Comparison of ENCODE assay signal across 1 cellular context in the genomic region with DNA sequence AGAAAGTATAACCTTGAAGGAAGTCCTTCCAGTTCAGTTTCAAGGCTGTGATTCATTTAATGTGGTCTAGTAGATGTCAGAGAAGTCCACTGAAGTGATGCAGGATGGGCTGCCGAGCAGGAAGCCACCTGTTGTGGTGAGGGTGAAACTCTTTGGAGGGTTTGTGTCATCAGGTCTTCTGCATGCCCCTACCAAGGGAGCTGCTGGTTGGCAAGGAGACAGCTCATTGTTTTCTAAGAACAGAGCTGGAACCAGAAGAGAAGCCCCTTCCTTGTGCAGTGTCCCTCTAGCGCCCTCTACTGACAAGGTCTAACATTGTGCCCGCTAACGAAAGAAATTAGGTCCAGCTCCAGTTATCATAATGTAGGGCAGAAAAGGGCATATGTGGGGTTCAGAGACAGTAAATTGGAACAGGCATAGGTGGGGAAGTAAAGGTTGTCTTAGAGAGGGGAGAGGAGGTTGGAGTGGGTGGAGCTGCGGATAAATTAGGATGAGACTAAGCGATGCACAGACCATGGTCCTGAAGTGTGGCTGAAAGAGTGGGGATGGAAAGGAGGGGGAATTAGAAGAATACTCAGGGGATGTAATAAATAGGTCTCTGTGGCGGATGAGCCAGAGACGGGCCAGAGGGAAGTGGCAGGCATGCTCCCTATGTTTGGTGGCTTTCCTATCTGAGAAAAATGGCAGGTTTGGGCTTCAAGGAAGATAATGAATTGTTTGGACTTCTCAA.
TF ChIP-seq lines count a peak whose summit lies in the region.

No MANE protein-coding gene starts in this region.

TF ChIP-seq in WTC11, 78 proteins besides CTCF, POLR2A, EP300 and RAD21 (continued from another document):
- TF ChIP-seq, protein P1, sequence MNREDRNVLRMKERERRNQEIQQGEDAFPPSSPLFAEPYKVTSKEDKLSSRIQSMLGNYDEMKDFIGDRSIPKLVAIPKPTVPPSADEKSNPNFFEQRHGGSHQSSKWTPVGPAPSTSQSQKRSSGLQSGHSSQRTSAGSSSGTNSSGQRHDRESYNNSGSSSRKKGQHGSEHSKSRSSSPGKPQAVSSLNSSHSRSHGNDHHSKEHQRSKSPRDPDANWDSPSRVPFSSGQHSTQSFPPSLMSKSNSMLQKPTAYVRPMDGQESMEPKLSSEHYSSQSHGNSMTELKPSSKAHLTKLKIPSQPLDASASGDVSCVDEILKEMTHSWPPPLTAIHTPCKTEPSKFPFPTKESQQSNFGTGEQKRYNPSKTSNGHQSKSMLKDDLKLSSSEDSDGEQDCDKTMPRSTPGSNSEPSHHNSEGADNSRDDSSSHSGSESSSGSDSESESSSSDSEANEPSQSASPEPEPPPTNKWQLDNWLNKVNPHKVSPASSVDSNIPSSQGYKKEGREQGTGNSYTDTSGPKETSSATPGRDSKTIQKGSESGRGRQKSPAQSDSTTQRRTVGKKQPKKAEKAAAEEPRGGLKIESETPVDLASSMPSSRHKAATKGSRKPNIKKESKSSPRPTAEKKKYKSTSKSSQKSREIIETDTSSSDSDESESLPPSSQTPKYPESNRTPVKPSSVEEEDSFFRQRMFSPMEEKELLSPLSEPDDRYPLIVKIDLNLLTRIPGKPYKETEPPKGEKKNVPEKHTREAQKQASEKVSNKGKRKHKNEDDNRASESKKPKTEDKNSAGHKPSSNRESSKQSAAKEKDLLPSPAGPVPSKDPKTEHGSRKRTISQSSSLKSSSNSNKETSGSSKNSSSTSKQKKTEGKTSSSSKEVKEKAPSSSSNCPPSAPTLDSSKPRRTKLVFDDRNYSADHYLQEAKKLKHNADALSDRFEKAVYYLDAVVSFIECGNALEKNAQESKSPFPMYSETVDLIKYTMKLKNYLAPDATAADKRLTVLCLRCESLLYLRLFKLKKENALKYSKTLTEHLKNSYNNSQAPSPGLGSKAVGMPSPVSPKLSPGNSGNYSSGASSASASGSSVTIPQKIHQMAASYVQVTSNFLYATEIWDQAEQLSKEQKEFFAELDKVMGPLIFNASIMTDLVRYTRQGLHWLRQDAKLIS (CRISPR knock-in tag; IDR thresholded peaks at IDR 0.05; ENCODE audit: borderline replicate concordance): no peak
- TF ChIP-seq ELF4 (CRISPR knock-in tag; IDR thresholded peaks at IDR 0.05; ENCODE audit: low read depth) (no peak), ZNF671 (CRISPR knock-in tag; IDR thresholded peaks at IDR 0.05) (no peak), HMGA2 (CRISPR knock-in tag; IDR thresholded peaks at IDR 0.05) (no peak), ATF2 (CRISPR knock-in tag; IDR thresholded peaks at IDR 0.05; ENCODE audit: borderline replicate concordance, low read depth) (no peak), RORB (CRISPR knock-in tag; IDR thresholded peaks at IDR 0.05) (no peak)
- TF ChIP-seq, protein P2, sequence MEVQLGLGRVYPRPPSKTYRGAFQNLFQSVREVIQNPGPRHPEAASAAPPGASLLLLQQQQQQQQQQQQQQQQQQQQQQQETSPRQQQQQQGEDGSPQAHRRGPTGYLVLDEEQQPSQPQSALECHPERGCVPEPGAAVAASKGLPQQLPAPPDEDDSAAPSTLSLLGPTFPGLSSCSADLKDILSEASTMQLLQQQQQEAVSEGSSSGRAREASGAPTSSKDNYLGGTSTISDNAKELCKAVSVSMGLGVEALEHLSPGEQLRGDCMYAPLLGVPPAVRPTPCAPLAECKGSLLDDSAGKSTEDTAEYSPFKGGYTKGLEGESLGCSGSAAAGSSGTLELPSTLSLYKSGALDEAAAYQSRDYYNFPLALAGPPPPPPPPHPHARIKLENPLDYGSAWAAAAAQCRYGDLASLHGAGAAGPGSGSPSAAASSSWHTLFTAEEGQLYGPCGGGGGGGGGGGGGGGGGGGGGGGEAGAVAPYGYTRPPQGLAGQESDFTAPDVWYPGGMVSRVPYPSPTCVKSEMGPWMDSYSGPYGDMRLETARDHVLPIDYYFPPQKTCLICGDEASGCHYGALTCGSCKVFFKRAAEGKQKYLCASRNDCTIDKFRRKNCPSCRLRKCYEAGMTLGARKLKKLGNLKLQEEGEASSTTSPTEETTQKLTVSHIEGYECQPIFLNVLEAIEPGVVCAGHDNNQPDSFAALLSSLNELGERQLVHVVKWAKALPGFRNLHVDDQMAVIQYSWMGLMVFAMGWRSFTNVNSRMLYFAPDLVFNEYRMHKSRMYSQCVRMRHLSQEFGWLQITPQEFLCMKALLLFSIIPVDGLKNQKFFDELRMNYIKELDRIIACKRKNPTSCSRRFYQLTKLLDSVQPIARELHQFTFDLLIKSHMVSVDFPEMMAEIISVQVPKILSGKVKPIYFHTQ (CRISPR knock-in tag; IDR thresholded peaks at IDR 0.05): no peak
- TF ChIP-seq, protein P3, sequence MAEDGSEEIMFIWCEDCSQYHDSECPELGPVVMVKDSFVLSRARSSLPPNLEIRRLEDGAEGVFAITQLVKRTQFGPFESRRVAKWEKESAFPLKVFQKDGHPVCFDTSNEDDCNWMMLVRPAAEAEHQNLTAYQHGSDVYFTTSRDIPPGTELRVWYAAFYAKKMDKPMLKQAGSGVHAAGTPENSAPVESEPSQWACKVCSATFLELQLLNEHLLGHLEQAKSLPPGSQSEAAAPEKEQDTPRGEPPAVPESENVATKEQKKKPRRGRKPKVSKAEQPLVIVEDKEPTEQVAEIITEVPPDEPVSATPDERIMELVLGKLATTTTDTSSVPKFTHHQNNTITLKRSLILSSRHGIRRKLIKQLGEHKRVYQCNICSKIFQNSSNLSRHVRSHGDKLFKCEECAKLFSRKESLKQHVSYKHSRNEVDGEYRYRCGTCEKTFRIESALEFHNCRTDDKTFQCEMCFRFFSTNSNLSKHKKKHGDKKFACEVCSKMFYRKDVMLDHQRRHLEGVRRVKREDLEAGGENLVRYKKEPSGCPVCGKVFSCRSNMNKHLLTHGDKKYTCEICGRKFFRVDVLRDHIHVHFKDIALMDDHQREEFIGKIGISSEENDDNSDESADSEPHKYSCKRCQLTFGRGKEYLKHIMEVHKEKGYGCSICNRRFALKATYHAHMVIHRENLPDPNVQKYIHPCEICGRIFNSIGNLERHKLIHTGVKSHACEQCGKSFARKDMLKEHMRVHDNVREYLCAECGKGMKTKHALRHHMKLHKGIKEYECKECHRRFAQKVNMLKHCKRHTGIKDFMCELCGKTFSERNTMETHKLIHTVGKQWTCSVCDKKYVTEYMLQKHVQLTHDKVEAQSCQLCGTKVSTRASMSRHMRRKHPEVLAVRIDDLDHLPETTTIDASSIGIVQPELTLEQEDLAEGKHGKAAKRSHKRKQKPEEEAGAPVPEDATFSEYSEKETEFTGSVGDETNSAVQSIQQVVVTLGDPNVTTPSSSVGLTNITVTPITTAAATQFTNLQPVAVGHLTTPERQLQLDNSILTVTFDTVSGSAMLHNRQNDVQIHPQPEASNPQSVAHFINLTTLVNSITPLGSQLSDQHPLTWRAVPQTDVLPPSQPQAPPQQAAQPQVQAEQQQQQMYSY (CRISPR knock-in tag; IDR thresholded peaks at IDR 0.05): no peak
- TF ChIP-seq, protein P4, sequence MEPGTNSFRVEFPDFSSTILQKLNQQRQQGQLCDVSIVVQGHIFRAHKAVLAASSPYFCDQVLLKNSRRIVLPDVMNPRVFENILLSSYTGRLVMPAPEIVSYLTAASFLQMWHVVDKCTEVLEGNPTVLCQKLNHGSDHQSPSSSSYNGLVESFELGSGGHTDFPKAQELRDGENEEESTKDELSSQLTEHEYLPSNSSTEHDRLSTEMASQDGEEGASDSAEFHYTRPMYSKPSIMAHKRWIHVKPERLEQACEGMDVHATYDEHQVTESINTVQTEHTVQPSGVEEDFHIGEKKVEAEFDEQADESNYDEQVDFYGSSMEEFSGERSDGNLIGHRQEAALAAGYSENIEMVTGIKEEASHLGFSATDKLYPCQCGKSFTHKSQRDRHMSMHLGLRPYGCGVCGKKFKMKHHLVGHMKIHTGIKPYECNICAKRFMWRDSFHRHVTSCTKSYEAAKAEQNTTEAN (CRISPR knock-in tag; IDR thresholded peaks at IDR 0.05): no peak
